In genomic region chr19:19782783-19783182, GRCh38 we compare ENCODE assay signal across 25 cellular contexts. TPM values are rescaled to one million over a fixed set of nuclear protein-coding genes. Genes with fewer than 3 reads are reported as not detected.
DNase-seq lines count a peak whose midpoint lies in the region; TF ChIP-seq lines count a peak whose summit lies in the region.
"Had no signal": no experiment of that assay in that cellular context is flagged by ENCODE, and none has a peak within 500 bp of the region (broad histone marks: within the 10 kb centered on the region; RNA-seq: fewer than 3 reads in every experiment).

No MANE protein-coding gene starts in this region.

- peaks cover 46% of the 10 kb centered on the region for H3K4me1 Mint-ChIP-seq in activated naive CD8-positive, alpha-beta T cell treated with anti-CD3 and anti-CD28 coated beads for 36 hours
- peaks cover 8% of the 10 kb centered on the region for H3K4me1 Mint-ChIP-seq in progenitor cell of endocrine pancreas (ENCODE audit: low read depth)
- H3K4me1 Mint-ChIP-seq in CD8-positive, alpha-beta memory T cell = peaks cover 55 to 71% (median 66%) of the 10 kb centered on the region in 3 donors

- no peak overlapping the region for H2AFZ ChIP-seq in Loucy (ENCODE audit: low read length)
- H2AFZ ChIP-seq: PC-9 had no signal

- H3K27me3 Mint-ChIP-seq in activated naive CD8-positive, alpha-beta T cell treated with anti-CD3 and anti-CD28 coated beads for 36 hours = no peaks in the 10 kb centered on the region
- H3K27me3 Mint-ChIP-seq in progenitor cell of endocrine pancreas = no peaks in the 10 kb centered on the region
- no peaks in the 10 kb centered on the region for H3K27me3 Mint-ChIP-seq in CD8-positive, alpha-beta memory T cell
- H3K27me3 Mint-ChIP-seq: activated naive CD8-positive, alpha-beta T cell treated with anti-CD3 and anti-CD28 coated beads, Interleukin-2, amount 10 ng/mL, durations not matched to agents 7 days and 5 days; T-cell had no signal

- no peak for TF ChIP-seq CTCF in Loucy (conservative IDR thresholded peaks at IDR 0.05; ENCODE audit: low read length)
- no peak for TF ChIP-seq CTCF in progenitor cell of endocrine pancreas (IDR thresholded peaks at IDR 0.05; ENCODE audit: unreplicated experiment)

- peaks cover 90% of the 10 kb centered on the region for H3K36me3 Mint-ChIP-seq in activated naive CD8-positive, alpha-beta T cell treated with anti-CD3 and anti-CD28 coated beads for 36 hours
- peaks cover 54% of the 10 kb centered on the region for H3K36me3 Mint-ChIP-seq in progenitor cell of endocrine pancreas (ENCODE audit: insufficient read depth)
- H3K36me3 Mint-ChIP-seq in CD8-positive, alpha-beta memory T cell = peaks cover 0 to 43% (median 11%) of the 10 kb centered on the region in 3 donors

- peak overlapping the region; percentile 3 for H3K4me3 Mint-ChIP-seq in activated naive CD8-positive, alpha-beta T cell treated with anti-CD3 and anti-CD28 coated beads for 36 hours
- H3K4me3 Mint-ChIP-seq in progenitor cell of endocrine pancreas (ENCODE audit: low read depth) = no peak overlapping the region
- H3K4me3 Mint-ChIP-seq in CD8-positive, alpha-beta memory T cell = peak overlapping the region in 1 of 7 donors; percentile 2
- H3K4me3 Mint-ChIP-seq: activated naive CD8-positive, alpha-beta T cell treated with anti-CD3 and anti-CD28 coated beads, Interleukin-2, amount 10 ng/mL, durations not matched to agents 7 days and 5 days; T-cell had no signal

- CTCF ChIA-PET in CD8-positive, alpha-beta memory T cell (lab: Charles Lee) = no interaction called here

- DNase-seq in activated CD4-positive, alpha-beta T cell treated with anti-CD3 and anti-CD28 coated beads for 4 hours = peak; percentile 34 to 43
- no peak for DNase-seq in activated CD4-positive, alpha-beta T cell treated with anti-CD3 and anti-CD28 coated beads, Interleukin-2, amount 50 U/mL, for 1 hour
- peak; percentile 54 for DNase-seq in activated naive CD8-positive, alpha-beta T cell treated with anti-CD3 and anti-CD28 coated beads for 36 hours
- peak; percentile 22 to 45 for DNase-seq in stimulated activated CD4-positive, alpha-beta T cell treated with anti-CD3 and anti-CD28 coated beads, Interleukin-4, amount 100 ng/mL, for 48 hours (ENCODE audit: low read depth in 2 of 2)
- DNase-seq in progenitor cell of endocrine pancreas (ENCODE audit: low spot score, unreplicated experiment) (no peak), GF-D8 (lab: John Stamatoyannopoulos, UW) (no peak)
- no peak for DNase-seq in CD8-positive, alpha-beta memory T cell
- DNase-seq: activated naive CD8-positive, alpha-beta T cell treated with anti-CD3 and anti-CD28 coated beads, Interleukin-2, amount 10 ng/mL, durations not matched to agents 7 days and 5 days; body of pancreas; effector memory CD4-positive, alpha-beta T cell; esophagus squamous epithelium; HCEC 1CT; Karpas-422; kidney; lower lobe of right lung; NCI-H1048; NCI-H187 treated with DMSO at 0.1 percent for 48 hours; PC-9; SIG-M5; small intestine; T-cell; uterus had no signal

- peaks cover 14% of the 10 kb centered on the region; the same call in 1 of the 2 replicates for H3K36me3 ChIP-seq in Loucy (ENCODE audit: insufficient read depth, low read length)
- H3K36me3 ChIP-seq in CD8-positive, alpha-beta memory T cell (ENCODE audit: insufficient read depth, low read length) = peaks cover 5% of the 10 kb centered on the region
- H3K36me3 ChIP-seq: neutrophil, uterus had no signal

- H3K4me3 ChIP-seq in Loucy (ENCODE audit: low read length, poor library complexity, severe bottlenecking) = no peak overlapping the region
- H3K4me3 ChIP-seq in CD8-positive, alpha-beta memory T cell (ENCODE audit: low read length) = no peak overlapping the region
- H3K4me3 ChIP-seq: body of pancreas, esophagus squamous epithelium, gastroesophageal sphincter, lower lobe of right lung, PC-9, uterus had no signal

- H3K4me2 ChIP-seq in Loucy (ENCODE audit: low read depth, low read length, poor library complexity, severe bottlenecking) = peak overlapping the region; percentile 42
- H3K4me2 ChIP-seq: PC-9 had no signal

- H3K4me1 ChIP-seq in Loucy (ENCODE audit: insufficient read depth, low read length, poor library complexity, severe bottlenecking) = peaks cover 22% of the 10 kb centered on the region
- peaks cover 5% of the 10 kb centered on the region for H3K4me1 ChIP-seq in CD8-positive, alpha-beta memory T cell (ENCODE audit: insufficient read depth, low read length)
- H3K4me1 ChIP-seq: uterus had no signal

- H3K27me3 ChIP-seq in Loucy (ENCODE audit: insufficient read depth, low read length, poor library complexity, severe bottlenecking) = no peaks in the 10 kb centered on the region
- no peaks in the 10 kb centered on the region for H3K27me3 ChIP-seq in CD8-positive, alpha-beta memory T cell (ENCODE audit: insufficient read depth, low read length, poor library complexity, severe bottlenecking)
- H3K27me3 ChIP-seq: body of pancreas, esophagus squamous epithelium, gastroesophageal sphincter, neutrophil, uterus had no signal

- peak overlapping the region; percentile 50 for H3K27ac Mint-ChIP-seq in activated naive CD8-positive, alpha-beta T cell treated with anti-CD3 and anti-CD28 coated beads for 36 hours
- H3K27ac Mint-ChIP-seq in progenitor cell of endocrine pancreas = no peak overlapping the region
- peak overlapping the region in 4 of 8 donors; percentile 24 to 79 (median 60) for H3K27ac Mint-ChIP-seq in CD8-positive, alpha-beta memory T cell
- H3K27ac Mint-ChIP-seq: activated naive CD8-positive, alpha-beta T cell treated with anti-CD3 and anti-CD28 coated beads, Interleukin-2, amount 10 ng/mL, durations not matched to agents 7 days and 5 days had no signal

- no peaks in the 10 kb centered on the region for H3K9me3 ChIP-seq in Loucy (ENCODE audit: insufficient read depth, low read depth, low read length)
- H3K9me3 ChIP-seq in CD8-positive, alpha-beta memory T cell (ENCODE audit: low read length) = no peaks in the 10 kb centered on the region
- H3K9me3 ChIP-seq: body of pancreas, gastroesophageal sphincter, neutrophil, uterus had no signal

- H3K9me3 Mint-ChIP-seq in activated naive CD8-positive, alpha-beta T cell treated with anti-CD3 and anti-CD28 coated beads for 36 hours = peaks cover 54% of the 10 kb centered on the region
- H3K9me3 Mint-ChIP-seq in progenitor cell of endocrine pancreas (ENCODE audit: low read depth) = peaks cover 23% of the 10 kb centered on the region
- H3K9me3 Mint-ChIP-seq in CD8-positive, alpha-beta memory T cell = no peaks in the 10 kb centered on the region

- H3K27ac ChIP-seq in CD8-positive, alpha-beta memory T cell (ENCODE audit: low read depth, low read length) = no peak overlapping the region
- H3K27ac ChIP-seq: body of pancreas, esophagus squamous epithelium, gastroesophageal sphincter, lower lobe of right lung, neutrophil, PC-9, uterus had no signal

- no peaks in the 10 kb centered on the region for H3F3A ChIP-seq in Loucy (ENCODE audit: low read depth)

- H4K20me1 ChIP-seq in Loucy (ENCODE audit: insufficient read depth, low read length, poor library complexity, severe bottlenecking) = no peaks in the 10 kb centered on the region

- no peak overlapping the region for H3K9ac ChIP-seq in Loucy (ENCODE audit: low read depth, low read length, poor library complexity, severe bottlenecking)

- no peaks in the 10 kb centered on the region for H3K9me2 ChIP-seq in Loucy (replicated peaks; ENCODE audit: low read depth, low read length)

- POLR2A ChIA-PET in CD8-positive, alpha-beta memory T cell (lab: Charles Lee) = no interaction called here

- H3K79me2 ChIP-seq in Loucy (ENCODE audit: insufficient read depth, low read length) = peaks cover 11% of the 10 kb centered on the region; the same call in 1 of the 2 replicates

RNA-seq across cellular contexts. Expression of gene ZNF506, which starts 38.8 kb away (rescaled TPM):
- total RNA-seq in activated naive CD8-positive, alpha-beta T cell treated with anti-CD3 and anti-CD28 coated beads for 36 hours = 10 to 100 TPM; 28.4 to 31.5 TPM
- 18.6 and 22.0 TPM in 2 replicates for total RNA-seq in progenitor cell of endocrine pancreas
- 10 to 100 TPM; 27.8 to 28.3 TPM for total RNA-seq in CD8-positive, alpha-beta memory T cell
- 26.9 TPM for polyA plus RNA-seq in CD8-positive, alpha-beta memory T cell

RNA-seq across cellular contexts. Expression of gene ZNF14, which starts 49.9 kb away (rescaled TPM):
- 1 to 10 TPM; 7.8 to 7.9 TPM for total RNA-seq in activated naive CD8-positive, alpha-beta T cell treated with anti-CD3 and anti-CD28 coated beads for 36 hours
- total RNA-seq in progenitor cell of endocrine pancreas = 10.5 and 12.4 TPM in 2 replicates
- 1 to 10 TPM; 7.4 to 7.8 TPM for total RNA-seq in CD8-positive, alpha-beta memory T cell
- polyA plus RNA-seq in CD8-positive, alpha-beta memory T cell = 8.9 TPM

Comparison
In these comparisons a context has a peak if more than half of its experiments do, and no peak if none do; other contexts are left out.
1. DNase-seq: peak in activated CD4-positive, alpha-beta T cell treated with anti-CD3 and anti-CD28 coated beads for 4 hours (2 of 2), activated naive CD8-positive, alpha-beta T cell treated with anti-CD3 and anti-CD28 coated beads for 36 hours (single experiment) and stimulated activated CD4-positive, alpha-beta T cell treated with anti-CD3 and anti-CD28 coated beads, Interleukin-4, amount 100 ng/mL, for 48 hours (2 of 2); none in activated CD4-positive, alpha-beta T cell treated with anti-CD3 and anti-CD28 coated beads, Interleukin-2, amount 50 U/mL, for 1 hour (single experiment), progenitor cell of endocrine pancreas (single experiment), GF-D8 (single experiment) and CD8-positive, alpha-beta memory T cell (0 of 5).